In genomic region chr19:4083677-4084546, GRCh38 we compare ENCODE assay signal across 9 cellular contexts. TPM values are rescaled to one million over a fixed set of nuclear protein-coding genes. Genes with fewer than 3 reads are reported as not detected.
A peak's percentile ranks its signal among the peaks of the same experiment; 100 is the strongest.
DNase-seq lines count a peak whose midpoint lies in the region; ATAC-seq and TF ChIP-seq lines count a peak whose summit lies in the region.
"Had no signal": no experiment of that assay in that cellular context is flagged by ENCODE, and none has a peak within 500 bp of the region (broad histone marks: within the 10 kb centered on the region; RNA-seq: fewer than 3 reads in every experiment).

No MANE protein-coding gene starts in this region.

- DNase-seq in activated naive CD4-positive, alpha-beta T cell treated with anti-CD3 and anti-CD28 coated beads for 36 hours = peak; percentile 56
- no peak for DNase-seq in activated naive CD4-positive, alpha-beta T cell treated with anti-CD3 and anti-CD28 coated beads, Interleukin-2, amount 50 U/mL, for 16 hours
- DNase-seq in activated CD8-positive, alpha-beta T cell treated with anti-CD3 and anti-CD28 coated beads for 36 hours = peak; percentile 82
- DNase-seq in lung (ENCODE audit: low spot score) (no peak), ureter (ENCODE audit: low spot score) (peak; percentile 74), NCI-H1105 (lab: John Stamatoyannopoulos, UW) (no peak), foreskin fibroblast (no peak), DMS79 (lab: John Stamatoyannopoulos, UW) (no peak)
- DNase-seq: amniotic stem cell had no signal

- no peak overlapping the region for H3K4me3 Mint-ChIP-seq in activated naive CD4-positive, alpha-beta T cell treated with anti-CD3 and anti-CD28 coated beads for 36 hours
- H3K4me3 Mint-ChIP-seq in activated CD8-positive, alpha-beta T cell treated with anti-CD3 and anti-CD28 coated beads for 36 hours = peak overlapping the region; percentile 45

- no peaks in the 10 kb centered on the region for H3K9me3 Mint-ChIP-seq in activated naive CD4-positive, alpha-beta T cell treated with anti-CD3 and anti-CD28 coated beads for 36 hours
- peaks cover 1% of the 10 kb centered on the region for H3K9me3 Mint-ChIP-seq in activated CD8-positive, alpha-beta T cell treated with anti-CD3 and anti-CD28 coated beads for 36 hours

- H3K27me3 Mint-ChIP-seq in activated naive CD4-positive, alpha-beta T cell treated with anti-CD3 and anti-CD28 coated beads for 36 hours (ENCODE audit: low read depth) = no peaks in the 10 kb centered on the region
- H3K27me3 Mint-ChIP-seq in activated CD8-positive, alpha-beta T cell treated with anti-CD3 and anti-CD28 coated beads for 36 hours = no peaks in the 10 kb centered on the region

- CTCF ChIA-PET in activated naive CD4-positive, alpha-beta T cell treated with anti-CD3 and anti-CD28 coated beads for 36 hours (lab: Charles Lee) = no interaction called here
- CTCF ChIA-PET in activated CD8-positive, alpha-beta T cell treated with anti-CD3 and anti-CD28 coated beads for 36 hours (lab: Charles Lee) = interaction anchor here (0.6 kb wide), 1 partner anchor 17 kb away, joined by 3 read pairs; no protein-coding TSS in a partner anchor

- intact Hi-C loops in activated naive CD4-positive, alpha-beta T cell treated with anti-CD3 and anti-CD28 coated beads for 36 hours (cut with micrococcal nuclease) = no loop called here
- intact Hi-C loops in activated CD8-positive, alpha-beta T cell treated with anti-CD3 and anti-CD28 coated beads for 36 hours (cut with micrococcal nuclease) = no loop called here

- peak overlapping the region; percentile 12 for H3K4me3 ChIP-seq in lung
- H3K4me3 ChIP-seq in foreskin fibroblast (ENCODE audit: low read depth in 1 of 2, low read length in 2 of 2) = no peak overlapping the region

- H3K9me3 ChIP-seq in lung (ENCODE audit: control insufficient read depth in 2 of 2, insufficient read depth in 1 of 2, low read length in 1 of 2) = no peaks in the 10 kb centered on the region

- peak overlapping the region; percentile 79 for H3K27ac Mint-ChIP-seq in activated naive CD4-positive, alpha-beta T cell treated with anti-CD3 and anti-CD28 coated beads for 36 hours
- peak overlapping the region; percentile 86 for H3K27ac Mint-ChIP-seq in activated CD8-positive, alpha-beta T cell treated with anti-CD3 and anti-CD28 coated beads for 36 hours

- H3K36me3 Mint-ChIP-seq in activated naive CD4-positive, alpha-beta T cell treated with anti-CD3 and anti-CD28 coated beads for 36 hours (ENCODE audit: low read depth) = no peaks in the 10 kb centered on the region
- H3K36me3 Mint-ChIP-seq in activated CD8-positive, alpha-beta T cell treated with anti-CD3 and anti-CD28 coated beads for 36 hours (ENCODE audit: low read depth) = peaks cover 2% of the 10 kb centered on the region

- peaks cover 0 to 8% of the 10 kb centered on the region in 2 donors for H3K4me1 ChIP-seq in lung (ENCODE audit: control insufficient read depth in 2 of 2, insufficient read depth in 2 of 2, low read length in 2 of 2)

- H3K4me1 Mint-ChIP-seq in activated naive CD4-positive, alpha-beta T cell treated with anti-CD3 and anti-CD28 coated beads for 36 hours (ENCODE audit: low read depth) = peaks cover 49% of the 10 kb centered on the region
- H3K4me1 Mint-ChIP-seq in activated CD8-positive, alpha-beta T cell treated with anti-CD3 and anti-CD28 coated beads for 36 hours (ENCODE audit: low read depth) = peaks cover 54% of the 10 kb centered on the region

- H3K27me3 ChIP-seq in lung (ENCODE audit: control insufficient read depth, insufficient read depth) = no peaks in the 10 kb centered on the region

- WGBS in lung, 2 donors = 44 to 51% methylated on average over 27 to 28 of the region's 28 CpGs

- no peak for TF ChIP-seq CTCF in activated CD8-positive, alpha-beta T cell treated with anti-CD3 and anti-CD28 coated beads for 36 hours (IDR thresholded peaks at IDR 0.05)
- no peak for TF ChIP-seq CTCF in lung (IDR thresholded peaks at IDR 0.05; ENCODE audit: control extremely low read depth, extremely low read depth)
- no peak for TF ChIP-seq CTCF in foreskin fibroblast (IDR thresholded peaks at IDR 0.05; ENCODE audit: low read depth, low read length)

- peak overlapping the region in 1 of 2 donors; percentile 68 for H3K27ac ChIP-seq in lung (ENCODE audit: low read depth in 1 of 2, low read length in 1 of 2)

- POLR2A ChIA-PET in activated CD8-positive, alpha-beta T cell treated with anti-CD3 and anti-CD28 coated beads for 36 hours (lab: Charles Lee) = interaction anchor here (0.8 kb wide), 1 partner anchor 22 kb away, joined by 3 read pairs; no protein-coding TSS in a partner anchor

- no peaks in the 10 kb centered on the region for H3K36me3 ChIP-seq in lung (ENCODE audit: control insufficient read depth in 2 of 2, insufficient read depth in 2 of 2, low read length in 2 of 2)

- peak; percentile 70 for ATAC-seq in activated CD8-positive, alpha-beta T cell treated with anti-CD3 and anti-CD28 coated beads for 36 hours
- peak; percentile 55 for ATAC-seq in lung (ENCODE audit: insufficient read depth, low FRiP score)

RNA-seq across cellular contexts. Expression of gene ZBTB7A, which starts 17.2 kb away (rescaled TPM):
- 10 to 100 TPM; 11.3 to 11.9 TPM for total RNA-seq in activated naive CD4-positive, alpha-beta T cell treated with anti-CD3 and anti-CD28 coated beads for 36 hours
- total RNA-seq in activated CD8-positive, alpha-beta T cell treated with anti-CD3 and anti-CD28 coated beads for 36 hours = 10 to 100 TPM; 46.6 TPM
- 10 to 100 TPM; 19.0 to 68.0 TPM for total RNA-seq in lung
- 10 to 100 TPM; 13.4 to 20.1 TPM for polyA plus RNA-seq in lung
- total RNA-seq in ureter = 63.8 TPM

RNA-seq across cellular contexts. Expression of gene MAP2K2, which starts 40.0 kb away (rescaled TPM):
- 100 to 1,000 TPM; 101 to 103 TPM for total RNA-seq in activated naive CD4-positive, alpha-beta T cell treated with anti-CD3 and anti-CD28 coated beads for 36 hours
- total RNA-seq in activated CD8-positive, alpha-beta T cell treated with anti-CD3 and anti-CD28 coated beads for 36 hours = 100 to 1,000 TPM; 141 to 145 TPM
- total RNA-seq in lung (100 to 1,000 TPM in 1 of 2 donors, 10 to 100 TPM in 1; 63.6 to 146 TPM), ureter (103 TPM)
- polyA plus RNA-seq in lung = 100 to 1,000 TPM; 120 to 181 TPM

Comparison
In these comparisons a context has a peak if more than half of its experiments do, and no peak if none do; other contexts are left out.
1. DNase-seq: peak in activated naive CD4-positive, alpha-beta T cell treated with anti-CD3 and anti-CD28 coated beads for 36 hours (single experiment), activated CD8-positive, alpha-beta T cell treated with anti-CD3 and anti-CD28 coated beads for 36 hours (single experiment) and ureter (single experiment); none in activated naive CD4-positive, alpha-beta T cell treated with anti-CD3 and anti-CD28 coated beads, Interleukin-2, amount 50 U/mL, for 16 hours (single experiment), lung (single experiment), NCI-H1105 (single experiment), foreskin fibroblast (0 of 2) and DMS79 (single experiment).